ENCODE assay signal across 9 cellular contexts in the genomic region with DNA sequence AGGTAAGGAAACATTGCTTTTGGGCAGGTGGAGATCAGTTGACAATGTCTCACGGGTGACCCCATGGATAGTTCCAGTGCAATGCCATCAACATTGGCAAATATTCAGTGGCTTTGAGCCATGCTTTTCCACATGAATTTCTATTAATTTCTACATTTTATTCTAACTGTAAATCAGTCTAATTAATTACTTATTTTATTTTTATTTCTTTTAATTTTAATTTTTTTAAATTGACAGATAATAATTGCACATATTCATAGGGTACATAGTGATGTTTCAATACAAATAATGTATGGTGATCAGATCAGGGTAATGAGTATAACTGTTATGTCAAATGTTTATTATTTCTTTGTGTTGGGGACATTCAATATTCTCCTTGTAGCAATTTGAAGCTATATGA. TPM values are rescaled to one million over a fixed set of nuclear protein-coding genes. Genes with fewer than 3 reads are reported as not detected.
"Had no signal": no experiment of that assay in that cellular context is flagged by ENCODE, and none has a peak within 500 bp of the region (broad histone marks: within the 10 kb centered on the region; RNA-seq: fewer than 3 reads in every experiment).

No MANE protein-coding gene starts in this region.

- H3K27ac Mint-ChIP-seq: HFFc6, IgD-negative memory B cell had no signal

- H3K4me1 Mint-ChIP-seq: IgD-negative memory B cell had no signal

- H3K27ac ChIP-seq: GM23248 had no signal

- H3K9ac ChIP-seq: GM23248 had no signal

- H3K4me3 ChIP-seq: GM23248, HAP-1 had no signal

- H3K36me3 ChIP-seq: HAP-1 had no signal

- H3K4me3 Mint-ChIP-seq: HFFc6, IgD-negative memory B cell had no signal

- H2AFZ ChIP-seq: GM23248 had no signal

- ATAC-seq: HCT116 had no signal

- H3K36me3 Mint-ChIP-seq: IgD-negative memory B cell had no signal

- H3K9me3 Mint-ChIP-seq: HFFc6, IgD-negative memory B cell had no signal

- DNase-seq: GM23248, GOT3, H7, HFFc6, KBM-7 had no signal

- H3K9me3 ChIP-seq: HAP-1 had no signal

- FAIRE-seq: HTR-8/SVneo had no signal

RNA-seq across cellular contexts. Expression of a gene that starts 3.8 kb away (rescaled TPM):
- total RNA-seq: H7 had no signal
